ENCODE assay signal across 12 cellular contexts in genomic region chr4:1344696-1345095, GRCh38. TPM values are rescaled to one million over a fixed set of nuclear protein-coding genes. Genes with fewer than 3 reads are reported as not detected.
DNase-seq lines count a peak whose midpoint lies in the region; ATAC-seq and TF ChIP-seq lines count a peak whose summit lies in the region.
"Had no signal": no experiment of that assay in that cellular context is flagged by ENCODE, and none has a peak within 500 bp of the region (broad histone marks: within the 10 kb centered on the region; RNA-seq: fewer than 3 reads in every experiment).

No MANE protein-coding gene starts in this region.

- H3K4me3 Mint-ChIP-seq in activated naive CD8-positive, alpha-beta T cell, result peak overlapping the region; percentile 97
- peak overlapping the region; percentile 82 for H3K4me3 Mint-ChIP-seq in memory B cell

- no peak for TF ChIP-seq CTCF in right atrium auricular region (IDR thresholded peaks at IDR 0.05)

- H3K9me3 ChIP-seq in right cardiac atrium (ENCODE audit: control insufficient read depth, low read length), result no peaks in the 10 kb centered on the region
- no peaks in the 10 kb centered on the region for H3K9me3 ChIP-seq in right atrium auricular region

- H3K27me3 ChIP-seq in right cardiac atrium (ENCODE audit: control insufficient read depth, insufficient read depth) (no peaks in the 10 kb centered on the region), right atrium auricular region (no peaks in the 10 kb centered on the region)

- H3K4me1 ChIP-seq in right cardiac atrium (ENCODE audit: control insufficient read depth, insufficient read depth, low read length), result no peaks in the 10 kb centered on the region
- peaks cover 0 to 25% of the 10 kb centered on the region in 2 donors for H3K4me1 ChIP-seq in right atrium auricular region

- H3K4me3 ChIP-seq in right cardiac atrium (ENCODE audit: low read length) (no peak overlapping the region), right atrium auricular region (no peak overlapping the region)

- peaks cover 36% of the 10 kb centered on the region for H3K4me1 Mint-ChIP-seq in activated naive CD8-positive, alpha-beta T cell (ENCODE audit: low read depth)
- peaks cover 18% of the 10 kb centered on the region for H3K4me1 Mint-ChIP-seq in memory B cell

- H3K27me3 Mint-ChIP-seq in activated naive CD8-positive, alpha-beta T cell, result no peaks in the 10 kb centered on the region
- no peaks in the 10 kb centered on the region for H3K27me3 Mint-ChIP-seq in memory B cell

- no peaks in the 10 kb centered on the region for H3K36me3 Mint-ChIP-seq in activated naive CD8-positive, alpha-beta T cell
- H3K36me3 Mint-ChIP-seq in memory B cell, result peaks cover 7% of the 10 kb centered on the region

- H3K36me3 ChIP-seq in right atrium auricular region, result peaks cover 20% of the 10 kb centered on the region

- H3K27ac Mint-ChIP-seq in activated naive CD8-positive, alpha-beta T cell, result no peak overlapping the region
- peak overlapping the region; percentile 45 for H3K27ac Mint-ChIP-seq in memory B cell

- peak in 2 of 3 donors; percentile 11 to 40 for DNase-seq in right cardiac atrium
- no peak for DNase-seq in right atrium auricular region (ENCODE audit: low spot score)
- DNase-seq in memory B cell (ENCODE audit: low spot score in 2 of 2), result no peak
- DNase-seq: C1 segment of cervical spinal cord, cortex of kidney, NCI-H69, SW 1271 had no signal

- H3K27ac ChIP-seq in right cardiac atrium (ENCODE audit: low read length), result no peak overlapping the region
- H3K27ac ChIP-seq in right atrium auricular region, result no peak overlapping the region

- H3K9me3 Mint-ChIP-seq in activated naive CD8-positive, alpha-beta T cell (ENCODE audit: low read depth), result no peaks in the 10 kb centered on the region
- no peaks in the 10 kb centered on the region for H3K9me3 Mint-ChIP-seq in memory B cell

- ATAC-seq in right cardiac atrium, result no peak
- no peak for ATAC-seq in memory B cell (ENCODE audit: low read depth)
- ATAC-seq in GM19351 (IDR thresholded peaks at IDR 0.05; ENCODE audit: unreplicated experiment), result no peak
- ATAC-seq in activated CD4-positive, CD25-positive, alpha-beta regulatory T cell treated with anti-CD3 and anti-CD28 coated beads, Interleukin-2, amount 50 U/mL, for 24 hours, result no peak
- no peak for ATAC-seq in GM21717 (IDR thresholded peaks at IDR 0.05; ENCODE audit: unreplicated experiment)
- no peak for ATAC-seq in HG02938 (IDR thresholded peaks at IDR 0.05; ENCODE audit: unreplicated experiment)

- WGBS in right cardiac atrium, result 66% methylated on average over 12 of the region's 12 CpGs

- intact Hi-C loops in right cardiac atrium (cut with DNase I), result loop anchor here in 3 of 4 donors (5.0 to 10.0 kb wide), 4 partner anchors 50 to 212 kb away; no protein-coding TSS in a partner anchor

RNA-seq across cellular contexts. Expression of gene UVSSA, which starts 2.3 kb away (rescaled TPM):
- total RNA-seq in right cardiac atrium (1 to 10 TPM; 7.7 to 8.8 (median 8.5) TPM), right atrium auricular region (1 to 10 TPM; 4.4 to 7.5 TPM)
- 5.0 TPM for polyA plus RNA-seq in right cardiac atrium

RNA-seq across cellular contexts. Expression of gene MAEA, which starts 55.0 kb away (rescaled TPM):
- total RNA-seq in right cardiac atrium (10 to 100 TPM; 51.6 to 61.8 (median 59.2) TPM), right atrium auricular region (10 to 100 TPM; 46.0 to 51.7 TPM)
- polyA plus RNA-seq in right cardiac atrium, result 53.4 TPM

Comparison
In these comparisons a context has a peak if more than half of its experiments do, and no peak if none do; other contexts are left out.
1. DNase-seq: peak in right cardiac atrium (2 of 3); none in right atrium auricular region (single experiment) and memory B cell (0 of 2).